In genomic region chr13:113111821-113112220, GRCh38 we compare ENCODE assay signal across 11 cellular contexts. TPM values are rescaled to one million over a fixed set of nuclear protein-coding genes. Genes with fewer than 3 reads are reported as not detected.
"Had no signal": no experiment of that assay in that cellular context is flagged by ENCODE, and none has a peak within 500 bp of the region (broad histone marks: within the 10 kb centered on the region; RNA-seq: fewer than 3 reads in every experiment).

No MANE protein-coding gene starts in this region.

RNA-seq across cellular contexts. Expression of gene F7, which starts 6.2 kb away (rescaled TPM):
- total RNA-seq: activated CD4-positive, alpha-beta memory T cell treated with anti-CD3 and anti-CD28 coated beads, Interleukin-2, amount 10 ng/mL, durations not matched to agents 7 days and 5 days; activated CD8-positive, alpha-beta memory T cell treated with anti-CD3 and anti-CD28 coated beads, Interleukin-2, amount 10 ng/mL, durations not matched to agents 7 days and 5 days; activated naive CD4-positive, alpha-beta T cell treated with anti-CD3 and anti-CD28 coated beads, Interleukin-2, amount 50 U/mL, for 72 hours; bronchial epithelial cell; LHCN-M2; RPMI7951; SJCRH30; T-helper 1 cell treated with Interleukin-12 subunit alpha and Interleukin-12 subunit beta and Interleukin-4 antibody, amounts not matched to agents 30 ng/mL and 1 ng/mL, for 36 hours had no signal

RNA-seq across cellular contexts. Expression of gene F10, which starts 10.8 kb away (rescaled TPM):
- total RNA-seq: activated CD4-positive, alpha-beta memory T cell treated with anti-CD3 and anti-CD28 coated beads, Interleukin-2, amount 10 ng/mL, durations not matched to agents 7 days and 5 days; activated CD8-positive, alpha-beta memory T cell treated with anti-CD3 and anti-CD28 coated beads, Interleukin-2, amount 10 ng/mL, durations not matched to agents 7 days and 5 days; activated naive CD4-positive, alpha-beta T cell treated with anti-CD3 and anti-CD28 coated beads, Interleukin-2, amount 50 U/mL, for 72 hours; RPMI7951; T-helper 1 cell treated with Interleukin-12 subunit alpha and Interleukin-12 subunit beta and Interleukin-4 antibody, amounts not matched to agents 30 ng/mL and 1 ng/mL, for 36 hours had no signal

RNA-seq across cellular contexts. Expression of gene PROZ, which starts 46.6 kb away (rescaled TPM):
- total RNA-seq: activated CD4-positive, alpha-beta memory T cell treated with anti-CD3 and anti-CD28 coated beads, Interleukin-2, amount 10 ng/mL, durations not matched to agents 7 days and 5 days; activated CD8-positive, alpha-beta memory T cell treated with anti-CD3 and anti-CD28 coated beads, Interleukin-2, amount 10 ng/mL, durations not matched to agents 7 days and 5 days; adrenal gland; bronchial epithelial cell; LHCN-M2; NCI-H460; RPMI7951; SJCRH30; T-helper 1 cell treated with Interleukin-12 subunit alpha and Interleukin-12 subunit beta and Interleukin-4 antibody, amounts not matched to agents 30 ng/mL and 1 ng/mL, for 36 hours; WTC11 had no signal
- polyA plus RNA-seq: adrenal gland had no signal
